9 cellular contexts compared by ENCODE assay signal in genomic region chr5:31194458-31194808, GRCh38. TPM values are rescaled to one million over a fixed set of nuclear protein-coding genes. Genes with fewer than 3 reads are reported as not detected.
DNase-seq lines count a peak whose midpoint lies in the region; ATAC-seq and TF ChIP-seq lines count a peak whose summit lies in the region.
"Had no signal": no experiment of that assay in that cellular context is flagged by ENCODE, and none has a peak within 500 bp of the region (broad histone marks: within the 10 kb centered on the region; RNA-seq: fewer than 3 reads in every experiment).

No MANE protein-coding gene starts in this region.

- H4K20me1 ChIP-seq in GM23248 (ENCODE audit: insufficient read depth) = no peaks in the 10 kb centered on the region

- no peaks in the 10 kb centered on the region for H3K79me2 ChIP-seq in GM23248 (ENCODE audit: insufficient read depth)

- H3K9ac ChIP-seq in GM23248 = 0 out of 2 replicates have a peak overlapping the region, but pooled peaks have one; percentile 3

- H3K27ac ChIP-seq in GM23248 = no peak overlapping the region

- H3K4me1 Mint-ChIP-seq in stimulated activated effector memory CD8-positive, alpha-beta T cell treated with anti-CD3 and anti-CD28 coated beads, Interleukin-12 subunit alpha, Interleukin-12 subunit beta, amount 100 ng/mL, for 72 hours = no peaks in the 10 kb centered on the region

- TF ChIP-seq CTCF in astrocyte of the cerebellum (IDR thresholded peaks at IDR 0.05; ENCODE audit: low read depth, low read length, missing control alignments) (no peak), retinal pigment epithelial cell (conservative IDR thresholded peaks at IDR 0.05; ENCODE audit: low read depth, low read length) (no peak)

- H3K4me3 Mint-ChIP-seq in stimulated activated effector memory CD8-positive, alpha-beta T cell treated with anti-CD3 and anti-CD28 coated beads, Interleukin-12 subunit alpha, Interleukin-12 subunit beta, amount 100 ng/mL, for 72 hours = no peak overlapping the region
- H3K4me3 Mint-ChIP-seq: effector memory CD8-positive, alpha-beta T cell had no signal

- peak overlapping the region; percentile 84 for H2AFZ ChIP-seq in GM23248

- H3K36me3 Mint-ChIP-seq in stimulated activated effector memory CD8-positive, alpha-beta T cell treated with anti-CD3 and anti-CD28 coated beads, Interleukin-12 subunit alpha, Interleukin-12 subunit beta, amount 100 ng/mL, for 72 hours = no peaks in the 10 kb centered on the region

- H3K4me1 ChIP-seq in GM23248 (ENCODE audit: insufficient read depth) = peaks cover 18% of the 10 kb centered on the region

- H3K4me2 ChIP-seq in GM23248 (ENCODE audit: unreplicated experiment) = peak overlapping the region; percentile 72

- H3K27ac Mint-ChIP-seq in stimulated activated effector memory CD8-positive, alpha-beta T cell treated with anti-CD3 and anti-CD28 coated beads, Interleukin-12 subunit alpha, Interleukin-12 subunit beta, amount 100 ng/mL, for 72 hours = no peak overlapping the region
- H3K27ac Mint-ChIP-seq: effector memory CD8-positive, alpha-beta T cell had no signal

- DNase-seq in GM23248 (peak; percentile 47), astrocyte of the cerebellum (ENCODE audit: low read depth) (no peak), retinal pigment epithelial cell (ENCODE audit: low read depth) (no peak), hippocampal formation (lab: John Stamatoyannopoulos, UW) (no peak)
- no peak for DNase-seq in stimulated activated effector memory CD8-positive, alpha-beta T cell treated with anti-CD3 and anti-CD28 coated beads, Interleukin-12 subunit alpha, Interleukin-12 subunit beta, amount 100 ng/mL, for 72 hours (ENCODE audit: low spot score in 2 of 2)
- DNase-seq: effector memory CD8-positive, alpha-beta T cell had no signal

- H3K4me3 ChIP-seq in GM23248 (peak overlapping the region; percentile 70), astrocyte of the cerebellum (ENCODE audit: low read depth, low read length) (peak overlapping the region; percentile 72), iPS-11a (ENCODE audit: low read depth, low read length) (peak overlapping the region; percentile 65), retinal pigment epithelial cell (ENCODE audit: low read length) (peak overlapping the region; percentile 79)

- in situ Hi-C loops in GM23248 (cut with MboI) = no loop called here
- in situ Hi-C loops in astrocyte of the cerebellum (cut with HindIII; ENCODE audit: low sequenced_read_pairs) = no loop called here

- no peaks in the 10 kb centered on the region for H3K9me2 ChIP-seq in GM23248 (ENCODE audit: insufficient read depth)

- no peaks in the 10 kb centered on the region for H3F3A ChIP-seq in GM23248 (ENCODE audit: insufficient read depth)

- no peak for ATAC-seq in HG02885 (IDR thresholded peaks at IDR 0.05; ENCODE audit: poor library complexity, unreplicated experiment)
- no peak for ATAC-seq in stimulated activated effector memory CD8-positive, alpha-beta T cell treated with anti-CD3 and anti-CD28 coated beads, Interleukin-12 subunit alpha, Interleukin-12 subunit beta, amount 100 ng/mL, for 72 hours
- no peak for ATAC-seq in GM19463 (IDR thresholded peaks at IDR 0.05; ENCODE audit: unreplicated experiment)
- ATAC-seq: effector memory CD8-positive, alpha-beta T cell had no signal

- 12 to 14% methylated on average over 15 of the region's 15 CpGs for WGBS in GM23248 (ENCODE audit: low coverage in 1 of 2, low lambda C conversion rate in 2 of 2, missing lambda C conversion rate in 2 of 2), 2 experiments

- no peaks in the 10 kb centered on the region for H3K9me3 ChIP-seq in GM23248 (ENCODE audit: low read depth)

- H3K9me3 Mint-ChIP-seq in stimulated activated effector memory CD8-positive, alpha-beta T cell treated with anti-CD3 and anti-CD28 coated beads, Interleukin-12 subunit alpha, Interleukin-12 subunit beta, amount 100 ng/mL, for 72 hours = peaks cover 3% of the 10 kb centered on the region

- peaks cover 27% of the 10 kb centered on the region for H3K27me3 ChIP-seq in GM23248 (replicated peaks; ENCODE audit: insufficient read depth)

- H3K36me3 ChIP-seq in GM23248 (ENCODE audit: low read depth) = no peaks in the 10 kb centered on the region

RNA-seq across cellular contexts. Expression of gene CDH6, which starts 0.9 kb away (rescaled TPM):
- total RNA-seq in GM23248 (2014; rRNA removed; shearing (Covaris generic)) = 3.3 and 7.2 TPM in 2 replicates
- polyA plus RNA-seq in GM23248 (2016; fragmentation: Nextera tagmentation; extraction: Ambion mirVana) = 4.1 and 4.2 TPM in 2 replicates
